In the genomic region with DNA sequence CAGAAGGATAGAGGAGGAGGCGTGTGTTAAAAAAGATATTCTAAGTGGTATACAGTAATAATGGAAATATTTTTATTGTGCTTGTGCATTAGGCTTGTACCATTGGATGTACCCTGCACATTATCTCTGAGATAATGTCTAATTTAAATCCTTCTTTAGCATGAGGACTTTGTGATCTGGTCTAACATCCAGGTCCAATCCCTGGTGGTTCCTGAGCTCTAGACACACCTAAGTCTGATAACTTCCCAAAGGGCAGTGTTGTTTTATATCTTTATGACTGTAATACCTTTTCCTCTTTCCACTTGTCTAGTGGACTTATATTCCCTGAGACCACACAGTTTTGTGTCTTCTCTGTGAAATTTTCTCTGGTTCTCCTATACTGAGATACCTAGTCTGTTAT, we compare ENCODE assay signal across 27 cellular contexts.
"Had no signal": no experiment of that assay in that cellular context is flagged by ENCODE, and none has a peak within 500 bp of the region (broad histone marks: within the 10 kb centered on the region; RNA-seq: fewer than 3 reads in every experiment).

No MANE protein-coding gene starts in this region.

- H3K27ac Mint-ChIP-seq: dendritic cell treated with granulocyte-macrophage colony-stimulating factor and Interleukin-4, amounts not matched to agents 40 ng/mL and 50 ng/mL, for 4 days; endodermal cell; nephron progenitor cell; stimulated activated naive B cell treated with anti-CD40 and anti-IgM and Interleukin-4, amounts not matched to agents 10 μg/mL and 1 μg/mL and 100 μg/mL, for 72 hours; stimulated activated naive CD8-positive, alpha-beta T cell treated with anti-CD3 and anti-CD28 coated beads, Interleukin-15, Interleukin-2, amounts not matched to agents 100 ng/mL and 50 ng/mL, for 24 hours had no signal

- H3K27me3 ChIP-seq: colonic mucosa, gastrocnemius medialis, left lung, tibial nerve, upper lobe of right lung, uterus had no signal

- H3K9me3 ChIP-seq: colonic mucosa, gastrocnemius medialis, left lung, psoas muscle, thoracic aorta, tibial nerve, upper lobe of right lung, uterus had no signal

- H3K4me3 Mint-ChIP-seq: dendritic cell treated with granulocyte-macrophage colony-stimulating factor and Interleukin-4, amounts not matched to agents 40 ng/mL and 50 ng/mL, for 4 days; endodermal cell; naive thymus-derived CD8-positive, alpha-beta T cell; nephron progenitor cell; stimulated activated naive B cell treated with anti-CD40 and anti-IgM and Interleukin-4, amounts not matched to agents 10 μg/mL and 1 μg/mL and 100 μg/mL, for 72 hours; stimulated activated naive CD8-positive, alpha-beta T cell treated with anti-CD3 and anti-CD28 coated beads, Interleukin-15, Interleukin-2, amounts not matched to agents 100 ng/mL and 50 ng/mL, for 24 hours had no signal

- H3K4me3 ChIP-seq: colonic mucosa, gastrocnemius medialis, left lung, psoas muscle, skin epidermis, thoracic aorta, tibial nerve, upper lobe of right lung, uterus had no signal

- H3K27me3 Mint-ChIP-seq: dendritic cell treated with granulocyte-macrophage colony-stimulating factor and Interleukin-4, amounts not matched to agents 40 ng/mL and 50 ng/mL, for 4 days; naive thymus-derived CD8-positive, alpha-beta T cell; stimulated activated naive B cell treated with anti-CD40 and anti-IgM and Interleukin-4, amounts not matched to agents 10 μg/mL and 1 μg/mL and 100 μg/mL, for 72 hours; stimulated activated naive CD8-positive, alpha-beta T cell treated with anti-CD3 and anti-CD28 coated beads, Interleukin-15, Interleukin-2, amounts not matched to agents 100 ng/mL and 50 ng/mL, for 24 hours had no signal

- H3K27ac ChIP-seq: colonic mucosa, epithelial cell of prostate, gastrocnemius medialis, left lung, psoas muscle, skin epidermis, thoracic aorta, tibial nerve, upper lobe of right lung, uterus had no signal

- H3K4me1 ChIP-seq: colonic mucosa, left lung, tibial nerve, upper lobe of right lung, uterus had no signal

- H3K9me3 Mint-ChIP-seq: dendritic cell treated with granulocyte-macrophage colony-stimulating factor and Interleukin-4, amounts not matched to agents 40 ng/mL and 50 ng/mL, for 4 days; endodermal cell; naive thymus-derived CD8-positive, alpha-beta T cell; nephron progenitor cell; stimulated activated naive B cell treated with anti-CD40 and anti-IgM and Interleukin-4, amounts not matched to agents 10 μg/mL and 1 μg/mL and 100 μg/mL, for 72 hours; stimulated activated naive CD8-positive, alpha-beta T cell treated with anti-CD3 and anti-CD28 coated beads, Interleukin-15, Interleukin-2, amounts not matched to agents 100 ng/mL and 50 ng/mL, for 24 hours had no signal

- DNase-seq: colonic mucosa; effector CD8-positive, alpha-beta T cell; endodermal cell; foreskin fibroblast; gastrocnemius medialis; head of caudate nucleus; kidney; left lung; midbrain; naive thymus-derived CD8-positive, alpha-beta T cell; nephron progenitor cell; nucleus accumbens; posterior cingulate gyrus; psoas muscle; right cardiac atrium; stimulated activated CD4-positive, alpha-beta T cell treated with anti-CD3 and anti-CD28 coated beads, Interleukin-15, amount 100 ng/mL, for 24 hours; stimulated activated CD4-positive, alpha-beta T cell treated with anti-CD3 and anti-CD28 coated beads, Interleukin-2, amount 100 ng/mL, for 48 hours; stimulated activated naive B cell treated with anti-CD40 and anti-IgM and Interleukin-4, amounts not matched to agents 10 μg/mL and 1 μg/mL and 100 μg/mL, for 72 hours; upper lobe of right lung; uterus had no signal

- ATAC-seq: esophagus mucosa; gastrocnemius medialis; left lung; naive thymus-derived CD8-positive, alpha-beta T cell; psoas muscle; right cardiac atrium; stimulated activated naive B cell treated with anti-CD40 and anti-IgM and Interleukin-4, amounts not matched to agents 10 μg/mL and 1 μg/mL and 100 μg/mL, for 72 hours; upper lobe of right lung had no signal
